ENCODE assay signal across 12 cellular contexts in genomic region chr1:59008599-59009347, GRCh38.
A peak's percentile ranks its signal among the peaks of the same experiment; 100 is the strongest.
DNase-seq lines count a peak whose midpoint lies in the region; ATAC-seq, FAIRE-seq and TF ChIP-seq lines count a peak whose summit lies in the region.
"Had no signal": no experiment of that assay in that cellular context is flagged by ENCODE, and none has a peak within 500 bp of the region (broad histone marks: within the 10 kb centered on the region; RNA-seq: fewer than 3 reads in every experiment).

No MANE protein-coding gene starts in this region.

- intact Hi-C loops in psoas muscle (cut with DNase I), result loop anchor here in 1 of 2 donors (5.0 kb wide), 1 partner anchor 36 kb away; no protein-coding TSS in a partner anchor

- H3K27me3 ChIP-seq in GM23248 (replicated peaks; ENCODE audit: insufficient read depth) (no peaks in the 10 kb centered on the region), OCI-LY3 (ENCODE audit: low read depth, low read length) (no peaks in the 10 kb centered on the region), H1 (replicated peaks in 1 of 4; ENCODE audit: control insufficient read depth in 3 of 4, extremely low read depth in 1 of 4, insufficient read depth in 3 of 4, low read length in 3 of 4) (no peaks in the 10 kb centered on the region), psoas muscle (ENCODE audit: insufficient read depth in 3 of 3, low read length in 2 of 3) (no peaks in the 10 kb centered on the region)
- H3K27me3 ChIP-seq: SJCRH30 had no signal

- H3K9ac ChIP-seq in GM23248, result no peak overlapping the region
- H3K9ac ChIP-seq in OCI-LY3 (ENCODE audit: low read length), result peak overlapping the region; percentile 14; the same call in 1 of the 2 replicates
- H3K9ac ChIP-seq in H1 (replicated peaks in 1 of 4; ENCODE audit: extremely low read depth in 1 of 4, low read depth in 3 of 4, low read length in 3 of 4), result no peak overlapping the region
- H3K9ac ChIP-seq: neural progenitor cell had no signal

- FAIRE-seq in H1 (lab: Jason Lieb, UNC), result no peak

- H3K9me3 ChIP-seq in GM23248 (ENCODE audit: low read depth) (no peaks in the 10 kb centered on the region), OCI-LY3 (ENCODE audit: insufficient read depth, low read length) (no peaks in the 10 kb centered on the region), H1 (ENCODE audit: insufficient read depth in 2 of 2, low read depth in 1 of 2, low read length in 1 of 2) (no peaks in the 10 kb centered on the region), psoas muscle (no peaks in the 10 kb centered on the region)
- H3K9me3 ChIP-seq: SJCRH30 had no signal

- no peak overlapping the region for H2BK120ac ChIP-seq in H1 (replicated peaks; ENCODE audit: low read depth, low read length)

- H2BK5ac ChIP-seq in H1 (ENCODE audit: low read depth, low read length), result no peak overlapping the region

- H3K4ac ChIP-seq in H1 (replicated peaks; ENCODE audit: insufficient read length, low read depth, low read length), result no peak overlapping the region

- H3F3A ChIP-seq in GM23248 (ENCODE audit: insufficient read depth), result peaks cover 18% of the 10 kb centered on the region

- H4K8ac ChIP-seq in H1 (ENCODE audit: extremely low read depth, insufficient read depth, low read length), result no peak overlapping the region

- H3K36me3 ChIP-seq in GM23248 (ENCODE audit: low read depth) (no peaks in the 10 kb centered on the region), OCI-LY3 (replicated peaks; ENCODE audit: low read depth, low read length) (no peaks in the 10 kb centered on the region), H1 (ENCODE audit: control insufficient read depth in 2 of 4, insufficient read depth in 4 of 4, low read length in 3 of 4) (no peaks in the 10 kb centered on the region), psoas muscle (ENCODE audit: insufficient read depth in 1 of 2, low read depth in 1 of 2) (no peaks in the 10 kb centered on the region)
- H3K36me3 ChIP-seq: neural progenitor cell, SJCRH30 had no signal

- no peak for TF ChIP-seq EP300 in H1 (IDR thresholded peaks at IDR 0.05; ENCODE audit: borderline replicate concordance in 1 of 2, low read depth in 2 of 2, low read length in 2 of 2)

- H3K4me3 ChIP-seq in GM23248 (no peak overlapping the region), OCI-LY3 (ENCODE audit: low read length) (peak overlapping the region; percentile 32; the same call in 1 of the 2 replicates), H1 (ENCODE audit: extremely low read depth in 1 of 4, insufficient read depth in 2 of 4, low read depth in 3 of 4, low read length in 4 of 4) (no peak overlapping the region), psoas muscle (no peak overlapping the region)
- H3K4me3 ChIP-seq: neural progenitor cell, SJCRH30 had no signal

- no peak overlapping the region for H2BK12ac ChIP-seq in H1 (ENCODE audit: low read depth, low read length)

- no peak overlapping the region; the same call in 1 of the 2 replicates for H2BK20ac ChIP-seq in H1 (ENCODE audit: low read length)

- no peaks in the 10 kb centered on the region; the same call in 1 of the 2 replicates for H3K23me2 ChIP-seq in H1 (ENCODE audit: low read depth, low read length)

- H3K4me1 ChIP-seq in GM23248 (ENCODE audit: insufficient read depth) (peaks cover 32% of the 10 kb centered on the region), OCI-LY3 (ENCODE audit: low read length) (peaks cover 91% of the 10 kb centered on the region), H1 (replicated peaks in 1 of 4; ENCODE audit: control insufficient read depth in 3 of 4, insufficient read depth in 4 of 4, low read length in 3 of 4) (peaks cover 2 to 7% (median 4%) of the 10 kb centered on the region in 4 experiments; a peak in 5 of 7 replicates), psoas muscle (peaks cover 19% of the 10 kb centered on the region)

- no peaks in the 10 kb centered on the region for H3K9me2 ChIP-seq in GM23248 (ENCODE audit: insufficient read depth)

- H3K27ac ChIP-seq in GM23248 (peak overlapping the region; percentile 33; the same call in 1 of the 2 replicates), OCI-LY3 (ENCODE audit: low read length) (peak overlapping the region; percentile 67), H1 (ENCODE audit: low read depth, low read length) (no peak overlapping the region), psoas muscle (peak overlapping the region; percentile 54)
- H3K27ac ChIP-seq: neural progenitor cell, SJCRH30 had no signal

- no peaks in the 10 kb centered on the region for H4K20me1 ChIP-seq in GM23248 (ENCODE audit: insufficient read depth)
- no peaks in the 10 kb centered on the region for H4K20me1 ChIP-seq in OCI-LY3 (ENCODE audit: insufficient read depth, low read length)
- H4K20me1 ChIP-seq in H1 (replicated peaks in 1 of 2; ENCODE audit: control insufficient read depth in 1 of 2, insufficient read depth in 2 of 2, low read length in 2 of 2), result no peaks in the 10 kb centered on the region

- TF ChIP-seq POLR2A in H1 (IDR thresholded peaks at IDR 0.05; ENCODE audit: control extremely low read depth in 1 of 2, low read depth in 2 of 2, low read length in 2 of 2), result no peak

- H4K5ac ChIP-seq in H1 (ENCODE audit: insufficient read length, low read depth, low read length), result no peak overlapping the region

- no peak overlapping the region for H2AK5ac ChIP-seq in H1 (ENCODE audit: low read depth, low read length)

- no peak overlapping the region for H2BK15ac ChIP-seq in H1 (ENCODE audit: low read length)

- H3K79me2 ChIP-seq in GM23248 (ENCODE audit: insufficient read depth) (no peaks in the 10 kb centered on the region), OCI-LY3 (ENCODE audit: low read length) (no peaks in the 10 kb centered on the region), H1 (ENCODE audit: control insufficient read depth in 1 of 2, insufficient read depth in 2 of 2, low read length in 2 of 2) (no peaks in the 10 kb centered on the region)

- no peak for TF ChIP-seq RAD21 in H1 (IDR thresholded peaks at IDR 0.05 in 1 of 2, conservative IDR thresholded peaks at IDR 0.05 in 1 of 2; ENCODE audit: low read depth in 2 of 2, low read length in 2 of 2)

- CTCF ChIA-PET in H1 (lab: Charles Lee; ENCODE audit: partially characterized antibody), result no interaction called here

- no peak overlapping the region for H3K23ac ChIP-seq in H1 (ENCODE audit: insufficient read length)

- no peak overlapping the region for H3K18ac ChIP-seq in H1 (ENCODE audit: extremely low read depth, low read length)

- in situ Hi-C loops in GM23248 (cut with MboI), result no loop called here

- H3K79me1 ChIP-seq in H1 (ENCODE audit: low read depth, low read length), result no peaks in the 10 kb centered on the region

- ATAC-seq in psoas muscle (peak; percentile 71 to 90 (median 82)), GM21360 (IDR thresholded peaks at IDR 0.05; ENCODE audit: unreplicated experiment) (no peak)

- H3K4me2 ChIP-seq in GM23248 (ENCODE audit: unreplicated experiment), result peak overlapping the region; percentile 26
- H3K4me2 ChIP-seq in OCI-LY3 (ENCODE audit: low read length), result peak overlapping the region; percentile 70
- H3K4me2 ChIP-seq in H1 (ENCODE audit: insufficient read depth in 1 of 2, low read depth in 2 of 2, low read length in 2 of 2), result no peak overlapping the region
- H3K4me2 ChIP-seq: neural progenitor cell had no signal

- H3K14ac ChIP-seq in H1 (ENCODE audit: insufficient read length), result no peak overlapping the region

- POLR2A ChIA-PET in H1 (lab: Charles Lee; ENCODE audit: partially characterized antibody), result no interaction called here

- H2AFZ ChIP-seq in GM23248 (peak overlapping the region; percentile 69), OCI-LY3 (ENCODE audit: low read depth, low read length) (0 out of 2 replicates have a peak overlapping the region, but pooled peaks have one; percentile 1), H1 (ENCODE audit: low read length) (no peak overlapping the region)
- H2AFZ ChIP-seq: neural progenitor cell had no signal

- TF ChIP-seq CTCF in OCI-LY3 (IDR thresholded peaks at IDR 0.05; ENCODE audit: low read depth, low read length) (no peak), H1 (IDR thresholded peaks at IDR 0.05; ENCODE audit: control extremely low read depth in 1 of 3, insufficient read depth in 1 of 3, low read depth in 1 of 3, low read length in 3 of 3) (no peak), psoas muscle (IDR thresholded peaks at IDR 0.05) (no peak), GM10266 (IDR thresholded peaks at IDR 0.05; ENCODE audit: control insufficient read depth, insufficient read depth, low read depth, missing control alignments) (no peak)

- DNase-seq in GM23248 (peak; percentile 81), H1 (ENCODE audit: low read depth in 1 of 2, low spot score in 2 of 2) (no peak), psoas muscle (peak; percentile 47 to 68), GM10266 (ENCODE audit: extremely low spot score) (no peak), COLO668 (lab: John Stamatoyannopoulos, UW; ENCODE audit: unreplicated experiment) (no peak)
- DNase-seq: GF-D8, hypothalamus, NCI-H2171 treated with DMSO at 0.1 percent for 48 hours, SJCRH30 had no signal

- no peak overlapping the region for H4K91ac ChIP-seq in H1 (replicated peaks; ENCODE audit: insufficient read length, low read length)

- WGBS in GM23248 (ENCODE audit: low coverage in 1 of 2, low lambda C conversion rate in 2 of 2, missing lambda C conversion rate in 2 of 2), 2 experiments, result 36% methylated on average over 8 of the region's 8 CpGs
- 86% methylated on average over 8 of the region's 8 CpGs; no CpG with 5 or more reads in 1 of the 2 experiments for WGBS in H1 (ENCODE audit: extremely low coverage in 1 of 2, insufficient coverage in 1 of 2, insufficient read length in 1 of 2, insufficient replicate concordance in 2 of 2, low coverage in 1 of 2, low lambda C conversion rate in 2 of 2, missing lambda C conversion rate in 1 of 2), 2 experiments
- WGBS in psoas muscle, 3 donors, result 48 to 76% (median 51%) methylated on average over 8 of the region's 8 CpGs

- H3K56ac ChIP-seq in H1 (replicated peaks; ENCODE audit: insufficient read length, low read depth, low read length), result no peak overlapping the region

TF ChIP-seq in H1, 55 proteins besides CTCF, POLR2A, EP300 and RAD21:
- no peak for TF ChIP-seq MAFK (IDR thresholded peaks at IDR 0.05; ENCODE audit: low read depth, low read length)
- peak; percentile 31; the same call in 1 of the 2 replicates for TF ChIP-seq KDM1A (IDR thresholded peaks at IDR 0.05; ENCODE audit: borderline replicate concordance, low read length)
TF ChIP-seq in H1: peak in this region for 1.

Comparison
In these comparisons a context has a peak if more than half of its experiments do, and no peak if none do; other contexts are left out.
1. DNase-seq: peak in GM23248 (single experiment) and psoas muscle (2 of 2); none in H1 (0 of 2), GM10266 (single experiment) and COLO668 (single experiment).
2. H3K4me2 ChIP-seq: peak in GM23248 (single experiment) and OCI-LY3 (single experiment); none in H1 (0 of 2).